In the genomic region with DNA sequence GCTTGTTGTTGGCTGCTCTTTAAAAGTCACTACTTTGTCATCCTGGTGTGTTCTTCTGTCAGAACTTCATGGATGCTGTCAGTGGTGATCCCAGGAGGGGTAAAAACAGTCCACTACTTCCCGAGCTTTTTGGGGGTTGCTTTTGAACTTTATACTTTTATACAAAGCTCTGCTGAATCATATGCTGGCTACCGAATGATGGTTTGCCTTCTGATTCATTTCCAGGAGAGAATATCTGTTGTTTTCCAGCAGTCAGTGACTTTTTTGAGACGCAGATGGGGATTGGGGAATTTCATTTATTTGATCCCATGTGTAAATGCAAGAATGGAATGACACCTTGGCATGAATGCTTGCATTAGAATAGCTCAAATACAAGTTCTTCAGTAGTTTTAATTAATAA, we compare ENCODE assay signal across 26 cellular contexts. TPM values are rescaled to one million over a fixed set of nuclear protein-coding genes. Genes with fewer than 3 reads are reported as not detected.
DNase-seq lines count a peak whose midpoint lies in the region; ATAC-seq and TF ChIP-seq lines count a peak whose summit lies in the region.
"Had no signal": no experiment of that assay in that cellular context is flagged by ENCODE, and none has a peak within 500 bp of the region (broad histone marks: within the 10 kb centered on the region; RNA-seq: fewer than 3 reads in every experiment).

No MANE protein-coding gene starts in this region.

- H3K9me3 Mint-ChIP-seq in T-cell, result peaks cover 2 to 26% (median 4%) of the 10 kb centered on the region in 3 donors
- peaks cover 2 to 4% of the 10 kb centered on the region in 2 donors for H3K9me3 Mint-ChIP-seq in activated T-cell treated with anti-CD3 and anti-CD28 coated beads, Interleukin-2, amount 50 U/mL, for 72 hours

- H3K36me3 Mint-ChIP-seq in T-cell, result peaks cover 46% of the 10 kb centered on the region
- H3K36me3 Mint-ChIP-seq in activated T-cell treated with anti-CD3 and anti-CD28 coated beads, Interleukin-2, amount 50 U/mL, for 72 hours (ENCODE audit: insufficient read depth in 2 of 2), result peaks cover 10 to 13% of the 10 kb centered on the region in 2 donors

- ATAC-seq in T-cell (replicated peaks in 1 of 4), result no peak
- no peak for ATAC-seq in activated T-cell treated with anti-CD3 and anti-CD28 coated beads, Interleukin-2, amount 50 U/mL, for 72 hours (replicated peaks in 1 of 2)
- ATAC-seq: effector memory CD8-positive, alpha-beta T cell; heart right ventricle; left lung; natural killer cell treated with Interleukin-12 subunit alpha and Interleukin-12 subunit beta and Interleukin-15 and Interleukin-18, amount 100 ng/mL, for 72 hours had no signal

- no TSS peak for BruUV-seq in A673 (replicated peaks; lab: Mats Ljungman, UMichigan)

- H3K9me3 ChIP-seq in HUES48 (ENCODE audit: control insufficient read depth, insufficient read depth, low read length) (no peaks in the 10 kb centered on the region), A673 (ENCODE audit: low read depth, low read length, poor library complexity, severe bottlenecking) (no peaks in the 10 kb centered on the region)
- H3K9me3 ChIP-seq: esophagus muscularis mucosa, left lung had no signal

- H3K27ac ChIP-seq in HUES48 (ENCODE audit: low read depth, low read length) (peak overlapping the region; percentile 40), A673 (ENCODE audit: low read depth, low read length, poor library complexity, severe bottlenecking) (no peak overlapping the region)
- H3K27ac ChIP-seq: C4-2B, esophagus muscularis mucosa, heart right ventricle, left lung, sigmoid colon had no signal

- H3K4me3 ChIP-seq in AG10803 (ENCODE audit: low read length) (no peak overlapping the region), HUES48 (ENCODE audit: low read depth, low read length) (no peak overlapping the region), A673 (ENCODE audit: low read depth, low read length, poor library complexity, severe bottlenecking) (no peak overlapping the region)
- H3K4me3 ChIP-seq: esophagus muscularis mucosa, heart right ventricle, left lung, sigmoid colon had no signal

- no peaks in the 10 kb centered on the region for H3K36me3 ChIP-seq in HUES48 (ENCODE audit: control insufficient read depth, insufficient read depth, low read length)
- no peaks in the 10 kb centered on the region for H3K36me3 ChIP-seq in A673 (ENCODE audit: insufficient read depth, low read length, poor library complexity, severe bottlenecking)
- H3K36me3 ChIP-seq: esophagus muscularis mucosa, heart right ventricle, left lung, sigmoid colon had no signal

- H3K27me3 Mint-ChIP-seq in T-cell, result no peaks in the 10 kb centered on the region
- H3K27me3 Mint-ChIP-seq in activated T-cell treated with anti-CD3 and anti-CD28 coated beads, Interleukin-2, amount 50 U/mL, for 72 hours (ENCODE audit: low read depth), result no peaks in the 10 kb centered on the region
- H3K27me3 Mint-ChIP-seq: activated naive CD4-positive, alpha-beta T cell treated with anti-CD3 and anti-CD28 coated beads, Interleukin-2, amount 50 U/mL, for 24 hours; effector memory CD8-positive, alpha-beta T cell; natural killer cell treated with Interleukin-12 subunit alpha and Interleukin-12 subunit beta and Interleukin-15 and Interleukin-18, amount 100 ng/mL, for 72 hours had no signal

- no peak overlapping the region for H3K4me3 Mint-ChIP-seq in T-cell
- no peak overlapping the region for H3K4me3 Mint-ChIP-seq in activated T-cell treated with anti-CD3 and anti-CD28 coated beads, Interleukin-2, amount 50 U/mL, for 72 hours
- H3K4me3 Mint-ChIP-seq: activated naive CD4-positive, alpha-beta T cell treated with anti-CD3 and anti-CD28 coated beads, Interleukin-2, amount 50 U/mL, for 24 hours; effector memory CD8-positive, alpha-beta T cell; natural killer cell treated with Interleukin-12 subunit alpha and Interleukin-12 subunit beta and Interleukin-15 and Interleukin-18, amount 100 ng/mL, for 72 hours had no signal

- intact Hi-C loops in A673 (cut with micrococcal nuclease; ENCODE audit: unreplicated experiment), result no loop called here

- H3K27me3 ChIP-seq in HUES48 (ENCODE audit: control insufficient read depth, insufficient read depth, low read length) (no peaks in the 10 kb centered on the region), A673 (replicated peaks; ENCODE audit: insufficient read depth, low read depth, low read length, poor library complexity) (no peaks in the 10 kb centered on the region)
- H3K27me3 ChIP-seq: esophagus muscularis mucosa, heart right ventricle, left lung, sigmoid colon had no signal

- peak; percentile 49 for DNase-seq in AG10803 (ENCODE audit: low read depth)
- peak; percentile 38 for DNase-seq in astrocyte of the hippocampus (ENCODE audit: low read depth, low spot score)
- peak; percentile 34 for DNase-seq in iris pigment epithelial cell (ENCODE audit: low read depth)
- DNase-seq in T-cell, result no peak
- no peak for DNase-seq in activated T-cell treated with anti-CD3 and anti-CD28 coated beads, Interleukin-2, amount 50 U/mL, for 72 hours
- DNase-seq in DMS153 treated with DMSO at 0.1 percent for 48 hours (lab: John Stamatoyannopoulos, UW; ENCODE audit: unreplicated experiment), result no peak
- DNase-seq in A673 (ENCODE audit: low spot score), result no peak
- DNase-seq: activated CD4-positive, alpha-beta T cell treated with anti-CD3 and anti-CD28 coated beads for 48 hours; activated T-cell treated with anti-CD3 and anti-CD28 coated beads, Interleukin-2, amount 50 U/mL, for 48 hours; aorta; effector memory CD8-positive, alpha-beta T cell; heart right ventricle; left lung; NCI-H1105; NCI-H2081; NCI-H345; NCI-H82; posterior cingulate gyrus; Right ventricle myocardium superior; sigmoid colon had no signal

- H3K4me1 Mint-ChIP-seq in T-cell, result peaks cover 7 to 17% (median 16%) of the 10 kb centered on the region in 3 donors
- H3K4me1 Mint-ChIP-seq in activated T-cell treated with anti-CD3 and anti-CD28 coated beads, Interleukin-2, amount 50 U/mL, for 72 hours (ENCODE audit: low read depth), result no peaks in the 10 kb centered on the region

- no peak for TF ChIP-seq CTCF in AG10803 (conservative IDR thresholded peaks at IDR 0.05; ENCODE audit: low read length)
- TF ChIP-seq CTCF in A673 (conservative IDR thresholded peaks at IDR 0.05; ENCODE audit: low read depth, low read length), result no peak

- CTCF ChIA-PET in T-cell (lab: Charles Lee) (no interaction called here), A673 (lab: Charles Lee) (no interaction called here)

- H3K9ac ChIP-seq in HUES48 (ENCODE audit: low read depth, low read length), result no peak overlapping the region

- H3K27ac Mint-ChIP-seq in T-cell, result no peak overlapping the region
- no peak overlapping the region for H3K27ac Mint-ChIP-seq in activated T-cell treated with anti-CD3 and anti-CD28 coated beads, Interleukin-2, amount 50 U/mL, for 72 hours
- H3K27ac Mint-ChIP-seq: activated naive CD4-positive, alpha-beta T cell treated with anti-CD3 and anti-CD28 coated beads, Interleukin-2, amount 50 U/mL, for 24 hours; effector memory CD8-positive, alpha-beta T cell; natural killer cell treated with Interleukin-12 subunit alpha and Interleukin-12 subunit beta and Interleukin-15 and Interleukin-18, amount 100 ng/mL, for 72 hours had no signal

- POLR2A ChIA-PET in T-cell (lab: Charles Lee), result no interaction called here
- POLR2A ChIA-PET in A673 (lab: Charles Lee; ENCODE audit: low non-redundant PET), result no interaction called here

- H3K4me1 ChIP-seq in HUES48 (ENCODE audit: control insufficient read depth, insufficient read depth, low read length) (peaks cover 19% of the 10 kb centered on the region), A673 (ENCODE audit: insufficient read depth, low read length, poor library complexity, severe bottlenecking) (no peaks in the 10 kb centered on the region)
- H3K4me1 ChIP-seq: heart right ventricle, left lung, sigmoid colon had no signal

RNA-seq across cellular contexts. Expression of a gene that starts 32.7 kb away (rescaled TPM):
- not detected for total RNA-seq in T-cell
- total RNA-seq in activated T-cell treated with anti-CD3 and anti-CD28 coated beads, Interleukin-2, amount 50 U/mL, for 72 hours, result not detected
- not detected in 2 replicates for total RNA-seq in A673 (2021)
- total RNA-seq: esophagus muscularis mucosa; natural killer cell treated with Interleukin-12 subunit alpha and Interleukin-12 subunit beta and Interleukin-15 and Interleukin-18, amount 100 ng/mL, for 72 hours; OCI-LY7; Right ventricle myocardium superior; sigmoid colon had no signal

RNA-seq across cellular contexts. Expression of a gene that starts 58.0 kb away (rescaled TPM):
- total RNA-seq in T-cell (10 to 100 TPM; 33.8 to 47.3 (median 38.1) TPM), A673 (2021) (37.9 and 47.9 TPM in 2 replicates)
- total RNA-seq in activated T-cell treated with anti-CD3 and anti-CD28 coated beads, Interleukin-2, amount 50 U/mL, for 72 hours, result 10 to 100 TPM; 49.2 to 55.8 TPM

Comparison
In these comparisons a context has a peak if more than half of its experiments do, and no peak if none do; other contexts are left out.
1. DNase-seq: peak in AG10803 (single experiment), astrocyte of the hippocampus (single experiment) and iris pigment epithelial cell (single experiment); none in T-cell (0 of 34), activated T-cell treated with anti-CD3 and anti-CD28 coated beads, Interleukin-2, amount 50 U/mL, for 72 hours (0 of 2), DMS153 treated with DMSO at 0.1 percent for 48 hours (single experiment) and A673 (single experiment).